12 cellular contexts compared by ENCODE assay signal in the genomic region with DNA sequence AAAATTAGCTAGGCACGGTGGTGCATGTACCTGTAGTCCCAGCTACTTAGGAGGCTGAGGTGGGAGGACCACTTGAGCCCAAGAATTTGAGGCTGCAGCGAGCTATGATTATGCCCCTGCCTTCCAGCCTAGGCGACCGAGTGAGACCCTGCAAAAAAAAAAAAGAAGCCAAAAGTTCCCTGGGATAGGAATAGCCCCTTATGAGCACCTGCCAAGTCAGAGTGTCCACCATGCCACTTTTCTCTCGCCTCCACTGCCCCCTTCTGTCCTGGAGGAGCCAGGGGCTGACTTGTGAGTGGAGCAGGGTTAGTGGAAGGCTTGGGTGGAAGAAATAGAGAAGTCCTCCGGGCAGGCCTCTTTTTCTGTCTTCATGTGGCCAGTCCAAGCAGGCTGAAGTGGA. TPM values are rescaled to one million over a fixed set of nuclear protein-coding genes. Genes with fewer than 3 reads are reported as not detected.
DNase-seq lines count a peak whose midpoint lies in the region; ATAC-seq and TF ChIP-seq lines count a peak whose summit lies in the region.
"Had no signal": no experiment of that assay in that cellular context is flagged by ENCODE, and none has a peak within 500 bp of the region (broad histone marks: within the 10 kb centered on the region; RNA-seq: fewer than 3 reads in every experiment).

No MANE protein-coding gene starts in this region.

- no peaks in the 10 kb centered on the region for H4K20me1 ChIP-seq in PC-3 (ENCODE audit: low read length)

- peak; percentile 46; the same call in 1 of the 2 replicates for ATAC-seq in PC-3

- DNase-seq in D341Med (ENCODE audit: low spot score) (peak; percentile 51), PC-3 (peak; percentile 44), erythroblast (lab: John Stamatoyannopoulos, UW) (peak; percentile 27 to 32), substantia nigra (lab: John Stamatoyannopoulos, UW) (no peak), foreskin melanocyte (no peak), ascending aorta (ENCODE audit: low spot score in 2 of 2) (no peak), NCI-H1694 (lab: John Stamatoyannopoulos, UW) (no peak)
- DNase-seq: activated gamma-delta T cell, glutamatergic neuron, GM23248, MG63 had no signal

- no peak overlapping the region for H3K9ac ChIP-seq in PC-3 (ENCODE audit: low read length)
- H3K9ac ChIP-seq: GM23248 had no signal

- no peak overlapping the region for H3K4me2 ChIP-seq in PC-3 (ENCODE audit: low read length)

- H3K27ac ChIP-seq in PC-3 (ENCODE audit: low read length) (no peak overlapping the region), substantia nigra (ENCODE audit: low read depth, low read length, poor library complexity, severe bottlenecking) (no peak overlapping the region), ascending aorta (no peak overlapping the region)
- H3K27ac ChIP-seq: GM23248 had no signal

- no peaks in the 10 kb centered on the region for H3K79me2 ChIP-seq in PC-3 (ENCODE audit: low read length)

- H3K4me3 ChIP-seq in GM12875 (ENCODE audit: low read depth, low read length) (no peak overlapping the region), PC-3 (ENCODE audit: low read length) (no peak overlapping the region), ascending aorta (no peak overlapping the region)
- H3K4me3 ChIP-seq: GM23248, MG63 had no signal

- H3K4me1 ChIP-seq in PC-3 (ENCODE audit: insufficient read depth, low read length) (no peaks in the 10 kb centered on the region), ascending aorta (no peaks in the 10 kb centered on the region)

- no peak for TF ChIP-seq POLR2A in erythroblast (IDR thresholded peaks at IDR 0.05; ENCODE audit: low read length)

- no peaks in the 10 kb centered on the region for H3F3A ChIP-seq in PC-3 (ENCODE audit: low read length, unreplicated experiment)

- H3K27me3 ChIP-seq in PC-3 (ENCODE audit: low read length) = no peaks in the 10 kb centered on the region
- H3K27me3 ChIP-seq in ascending aorta = no peaks in the 10 kb centered on the region
- H3K27me3 ChIP-seq: MG63 had no signal

- CTCF ChIA-PET in PC-3 (lab: Charles Lee) = no interaction called here

- POLR2A ChIA-PET in PC-3 (lab: Charles Lee; ENCODE audit: unreplicated experiment) = interaction anchor here (0.6 kb wide), 1 partner anchor 12 kb away, joined by 3 read pairs; a partner anchor contains a TSS

- intact Hi-C loops in PC-3 (cut with micrococcal nuclease) (no loop called here), ascending aorta (cut with DNase I) (no loop called here)

- H3K9me3 ChIP-seq in PC-3 (ENCODE audit: low read length) (peaks cover 10% of the 10 kb centered on the region), ascending aorta (peaks cover 6 to 9% of the 10 kb centered on the region in 2 donors)

- H2AFZ ChIP-seq in PC-3 (ENCODE audit: low read length) = no peak overlapping the region
- H2AFZ ChIP-seq: GM23248 had no signal

- H3K9me2 ChIP-seq in PC-3 (replicated peaks; ENCODE audit: low read length) = no peaks in the 10 kb centered on the region; the same call in 1 of the 2 replicates

- BruUV-seq in PC-3 (replicated peaks; lab: Mats Ljungman, UMichigan) = no TSS peak

- TF ChIP-seq CTCF in GM12875 (IDR thresholded peaks at IDR 0.05; ENCODE audit: borderline replicate concordance, insufficient read depth, low read depth, low read length) (peak; percentile 20; the same call in 1 of the 2 replicates), PC-3 (conservative IDR thresholded peaks at IDR 0.05; ENCODE audit: low read depth, low read length) (peak; percentile 59), ascending aorta (IDR thresholded peaks at IDR 0.05) (no peak)

- H3K36me3 ChIP-seq in PC-3 (ENCODE audit: low read depth, low read length) (no peaks in the 10 kb centered on the region), ascending aorta (no peaks in the 10 kb centered on the region)
- H3K36me3 ChIP-seq: MG63 had no signal

RNA-seq across cellular contexts. Expression of a gene that starts 12.1 kb away (rescaled TPM):
- total RNA-seq in PC-3 (2014; rRNA removed) (80.8 and 97.3 TPM in 2 replicates), ascending aorta (17.3 TPM)

RNA-seq across cellular contexts. Expression of a gene that starts 18.9 kb away (rescaled TPM):
- total RNA-seq in PC-3 (2014; rRNA removed) (87.8 and 111 TPM in 2 replicates), ascending aorta (59.3 TPM)

Comparison
In these comparisons a context has a peak if more than half of its experiments do, and no peak if none do; other contexts are left out.
1. DNase-seq: peak in D341Med (single experiment), PC-3 (single experiment) and erythroblast (2 of 2); none in substantia nigra (0 of 49), foreskin melanocyte (single experiment), ascending aorta (0 of 2) and NCI-H1694 (single experiment).
2. CTCF ChIP-seq: peak in GM12875 (single experiment) and PC-3 (single experiment); none in ascending aorta (0 of 3).